Comparison of ENCODE assay signal across 8 cellular contexts in the genomic region with DNA sequence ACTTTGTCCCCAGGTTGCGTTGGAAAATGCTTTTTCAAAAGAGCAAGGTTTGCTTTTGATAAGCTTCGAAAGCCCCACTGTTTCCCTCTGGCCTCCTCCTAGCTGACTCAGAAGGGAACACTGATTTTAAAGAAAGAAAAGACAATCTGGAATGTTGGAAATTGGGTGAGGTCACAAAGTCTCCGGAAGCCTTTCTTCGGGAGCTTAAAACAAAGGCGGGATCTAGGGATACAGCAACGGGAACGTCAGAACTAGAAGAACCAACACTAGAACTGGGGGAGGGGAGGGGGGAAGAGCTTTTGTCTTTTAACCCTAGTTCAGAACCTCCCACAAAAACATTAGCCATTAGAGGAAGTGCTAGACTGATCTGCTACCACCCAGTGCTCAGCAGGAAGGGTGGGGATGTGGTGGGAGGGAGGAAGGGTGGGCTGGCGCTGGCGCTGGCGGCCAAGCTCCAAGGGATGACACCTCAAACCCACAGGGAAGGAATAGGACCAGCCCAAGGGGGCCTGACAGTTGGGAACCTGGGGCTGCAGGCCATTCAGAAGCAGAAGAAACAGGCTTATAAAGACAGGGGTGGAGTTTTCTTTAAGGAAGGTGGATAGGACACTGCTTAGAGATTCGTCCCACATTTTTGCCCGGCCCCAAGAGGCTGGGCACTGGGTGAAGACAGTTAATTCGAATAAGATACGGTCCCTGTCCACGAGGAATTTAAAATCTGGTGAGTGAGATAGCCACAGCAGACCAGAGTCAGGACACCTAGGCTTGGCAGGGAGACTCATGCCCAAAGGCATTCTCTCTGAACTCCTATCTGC. TPM values are rescaled to one million over a fixed set of nuclear protein-coding genes. Genes with fewer than 3 reads are reported as not detected.
DNase-seq lines count a peak whose midpoint lies in the region; ATAC-seq and TF ChIP-seq lines count a peak whose summit lies in the region.

No MANE protein-coding gene starts in this region.

- H3K4me1 Mint-ChIP-seq in activated T-helper 1 cell treated with anti-CD3 and anti-CD28 coated beads, Interleukin-12 subunit alpha, Interleukin-12 subunit beta, Interleukin-2, Interleukin-4 antibody, amounts not matched to agents 30 ng/mL and 10 ng/mL and 1 ng/mL, durations not matched to agents 14 hours and 24 hours and 36 hours (ENCODE audit: low read depth) = peaks cover 78% of the 10 kb centered on the region
- H3K4me1 Mint-ChIP-seq in naive thymus-derived CD8-positive, alpha-beta T cell = peaks cover 37 to 75% (median 63%) of the 10 kb centered on the region in 4 donors

- peak overlapping the region; percentile 95 for H3K27ac Mint-ChIP-seq in activated T-helper 1 cell treated with anti-CD3 and anti-CD28 coated beads, Interleukin-12 subunit alpha, Interleukin-12 subunit beta, Interleukin-2, Interleukin-4 antibody, amounts not matched to agents 30 ng/mL and 10 ng/mL and 1 ng/mL, durations not matched to agents 14 hours and 24 hours and 36 hours
- H3K27ac Mint-ChIP-seq in naive thymus-derived CD8-positive, alpha-beta T cell = peak overlapping the region; percentile 88 to 98 (median 92)

- peak overlapping the region; percentile 97 for H3K4me3 Mint-ChIP-seq in activated T-helper 1 cell treated with anti-CD3 and anti-CD28 coated beads, Interleukin-12 subunit alpha, Interleukin-12 subunit beta, Interleukin-2, Interleukin-4 antibody, amounts not matched to agents 30 ng/mL and 10 ng/mL and 1 ng/mL, durations not matched to agents 14 hours and 24 hours and 36 hours
- H3K4me3 Mint-ChIP-seq in naive thymus-derived CD8-positive, alpha-beta T cell = peak overlapping the region; percentile 92 to 98 (median 94)

- POLR2A ChIA-PET in naive thymus-derived CD8-positive, alpha-beta T cell (lab: Charles Lee) = interaction anchor here (0.7 to 12.5 kb wide), 24 partner anchors 11 to 1919 kb away, joined by 3 to 361 read pairs (median 5); a partner anchor contains a TSS

- peak; percentile 28 for ATAC-seq in HG02798 (IDR thresholded peaks at IDR 0.05; ENCODE audit: poor library complexity, unreplicated experiment)
- ATAC-seq in naive thymus-derived CD8-positive, alpha-beta T cell = peak; percentile 36 to 54

- peak overlapping the region; percentile 95 for H3K4me3 ChIP-seq in fibroblast of the aortic adventitia (ENCODE audit: low read depth, low read length)

- H3K9me3 Mint-ChIP-seq in activated T-helper 1 cell treated with anti-CD3 and anti-CD28 coated beads, Interleukin-12 subunit alpha, Interleukin-12 subunit beta, Interleukin-2, Interleukin-4 antibody, amounts not matched to agents 30 ng/mL and 10 ng/mL and 1 ng/mL, durations not matched to agents 14 hours and 24 hours and 36 hours = peaks cover 14% of the 10 kb centered on the region
- peaks cover 0 to 18% (median 0%) of the 10 kb centered on the region in 9 donors for H3K9me3 Mint-ChIP-seq in naive thymus-derived CD8-positive, alpha-beta T cell

- no peaks in the 10 kb centered on the region for H3K27me3 Mint-ChIP-seq in activated T-helper 1 cell treated with anti-CD3 and anti-CD28 coated beads, Interleukin-12 subunit alpha, Interleukin-12 subunit beta, Interleukin-2, Interleukin-4 antibody, amounts not matched to agents 30 ng/mL and 10 ng/mL and 1 ng/mL, durations not matched to agents 14 hours and 24 hours and 36 hours (ENCODE audit: insufficient read depth)
- H3K27me3 Mint-ChIP-seq in naive thymus-derived CD8-positive, alpha-beta T cell = no peaks in the 10 kb centered on the region

- no peak for TF ChIP-seq CTCF in fibroblast of the aortic adventitia (IDR thresholded peaks at IDR 0.05; ENCODE audit: insufficient read depth, low read length)

- H3K36me3 Mint-ChIP-seq in activated T-helper 1 cell treated with anti-CD3 and anti-CD28 coated beads, Interleukin-12 subunit alpha, Interleukin-12 subunit beta, Interleukin-2, Interleukin-4 antibody, amounts not matched to agents 30 ng/mL and 10 ng/mL and 1 ng/mL, durations not matched to agents 14 hours and 24 hours and 36 hours (ENCODE audit: low read depth) = peaks cover 39% of the 10 kb centered on the region
- H3K36me3 Mint-ChIP-seq in naive thymus-derived CD8-positive, alpha-beta T cell = peaks cover 10 to 22% (median 14%) of the 10 kb centered on the region in 3 donors

- intact Hi-C loops in activated T-helper 1 cell treated with anti-CD3 and anti-CD28 coated beads, Interleukin-12 subunit alpha, Interleukin-12 subunit beta, Interleukin-2, Interleukin-4 antibody, amounts not matched to agents 30 ng/mL and 10 ng/mL and 1 ng/mL, durations not matched to agents 14 hours and 24 hours and 36 hours (cut with micrococcal nuclease) = loop anchor here (1.0 kb wide), 3 partner anchors 9 to 63 kb away; no protein-coding TSS in a partner anchor

- peak; percentile 23 for DNase-seq in stimulated activated CD4-positive, alpha-beta T cell treated with anti-CD3 and anti-CD28 coated beads, Interleukin-4, amount 100 ng/mL, for 1 hour
- no peak for DNase-seq in stimulated activated CD4-positive, alpha-beta T cell treated with anti-CD3 and anti-CD28 coated beads, Interleukin-2, amount 100 ng/mL, for 48 hours
- DNase-seq in NOMO-1 (lab: John Stamatoyannopoulos, UW; ENCODE audit: unreplicated experiment in 2 of 2) = peak; percentile 80 to 92
- no peak for DNase-seq in activated T-helper 1 cell treated with anti-CD3 and anti-CD28 coated beads, Interleukin-12 subunit alpha, Interleukin-12 subunit beta, Interleukin-2, Interleukin-4 antibody, amounts not matched to agents 30 ng/mL and 10 ng/mL and 1 ng/mL, durations not matched to agents 14 hours and 24 hours and 36 hours (ENCODE audit: low spot score)
- peak; percentile 93 for DNase-seq in fibroblast of the aortic adventitia (ENCODE audit: low read depth)
- peak in 8 of 10 donors; percentile 27 to 82 (median 63) for DNase-seq in naive thymus-derived CD8-positive, alpha-beta T cell
- no peak for DNase-seq in HuH-7 (ENCODE audit: low spot score)

RNA-seq across cellular contexts. Expression of a gene that starts 1.7 kb away (rescaled TPM):
- 2,415 and 2,510 TPM in 2 replicates for total RNA-seq in activated T-helper 1 cell treated with anti-CD3 and anti-CD28 coated beads, Interleukin-12 subunit alpha, Interleukin-12 subunit beta, Interleukin-2, Interleukin-4 antibody, amounts not matched to agents 30 ng/mL and 10 ng/mL and 1 ng/mL, durations not matched to agents 14 hours and 24 hours and 36 hours
- 3,849 and 4,291 TPM in 2 replicates for total RNA-seq in fibroblast of the aortic adventitia (ENCODE audit: low replicate concordance)
- 1,000 to 10,000 TPM; 1,479 to 1,535 TPM for total RNA-seq in naive thymus-derived CD8-positive, alpha-beta T cell
- 1,000 to 10,000 TPM; 6,950 to 8,855 (median 7,882) TPM for polyA plus RNA-seq in naive thymus-derived CD8-positive, alpha-beta T cell

RNA-seq across cellular contexts. Expression of a gene that starts 26.2 kb away (rescaled TPM):
- 62.1 and 62.2 TPM in 2 replicates for total RNA-seq in activated T-helper 1 cell treated with anti-CD3 and anti-CD28 coated beads, Interleukin-12 subunit alpha, Interleukin-12 subunit beta, Interleukin-2, Interleukin-4 antibody, amounts not matched to agents 30 ng/mL and 10 ng/mL and 1 ng/mL, durations not matched to agents 14 hours and 24 hours and 36 hours
- total RNA-seq in fibroblast of the aortic adventitia (ENCODE audit: low replicate concordance) = 0.33 and 1.6 TPM in 2 replicates
- 100 to 1,000 TPM; 165 to 168 TPM for total RNA-seq in naive thymus-derived CD8-positive, alpha-beta T cell
- polyA plus RNA-seq in naive thymus-derived CD8-positive, alpha-beta T cell = 100 to 1,000 TPM in 2 of 3 donors, 10 to 100 TPM in 1; 70.1 to 173 (median 104) TPM

Comparison
In these comparisons a context has a peak if more than half of its experiments do, and no peak if none do; other contexts are left out.
1. DNase-seq: peak in stimulated activated CD4-positive, alpha-beta T cell treated with anti-CD3 and anti-CD28 coated beads, Interleukin-4, amount 100 ng/mL, for 1 hour (single experiment), NOMO-1 (2 of 2), fibroblast of the aortic adventitia (single experiment) and naive thymus-derived CD8-positive, alpha-beta T cell (8 of 10); none in stimulated activated CD4-positive, alpha-beta T cell treated with anti-CD3 and anti-CD28 coated beads, Interleukin-2, amount 100 ng/mL, for 48 hours (0 of 2), activated T-helper 1 cell treated with anti-CD3 and anti-CD28 coated beads, Interleukin-12 subunit alpha, Interleukin-12 subunit beta, Interleukin-2, Interleukin-4 antibody, amounts not matched to agents 30 ng/mL and 10 ng/mL and 1 ng/mL, durations not matched to agents 14 hours and 24 hours and 36 hours (single experiment) and HuH-7 (single experiment).
2. RNA of a gene that starts 26.2 kb away (total RNA-seq): 165 to 168 TPM in naive thymus-derived CD8-positive, alpha-beta T cell and 62.1 to 62.2 TPM in activated T-helper 1 cell treated with anti-CD3 and anti-CD28 coated beads, Interleukin-12 subunit alpha, Interleukin-12 subunit beta, Interleukin-2, Interleukin-4 antibody, amounts not matched to agents 30 ng/mL and 10 ng/mL and 1 ng/mL, durations not matched to agents 14 hours and 24 hours and 36 hours; 0.33 to 1.6 TPM in fibroblast of the aortic adventitia; every median in the first group is over 10 times any median in the second.